Comparison of ENCODE assay signal across 8 cellular contexts in genomic region chr17:59853168-59853918, GRCh38. TPM values are rescaled to one million over a fixed set of nuclear protein-coding genes. Genes with fewer than 3 reads are reported as not detected.
DNase-seq lines count a peak whose midpoint lies in the region; ATAC-seq and TF ChIP-seq lines count a peak whose summit lies in the region.

No MANE protein-coding gene starts in this region.

- no peak overlapping the region for H3K4me3 ChIP-seq in Loucy (ENCODE audit: low read length, poor library complexity, severe bottlenecking)
- no peak overlapping the region for H3K4me3 ChIP-seq in effector memory CD4-positive, alpha-beta T cell (ENCODE audit: insufficient read depth, low read depth, low read length, poor library complexity, severe bottlenecking)

- H3K9me3 Mint-ChIP-seq in natural killer cell = no peaks in the 10 kb centered on the region

- no peak overlapping the region for H3K4me3 Mint-ChIP-seq in natural killer cell

- no peak overlapping the region for H3K27ac Mint-ChIP-seq in natural killer cell

- H2AFZ ChIP-seq in Loucy (ENCODE audit: low read length) = peak overlapping the region; percentile 38; the same call in 1 of the 2 replicates

- DNase-seq in GM13977 (ENCODE audit: low spot score) (no peak), natural killer cell (no peak), midbrain (lab: John Stamatoyannopoulos, UW) (no peak), COLO829 (ENCODE audit: low spot score) (no peak)
- peak; percentile 26 to 49 (median 49) for DNase-seq in effector memory CD4-positive, alpha-beta T cell

- H3K9me3 ChIP-seq in Loucy (ENCODE audit: insufficient read depth, low read depth, low read length) = no peaks in the 10 kb centered on the region
- no peaks in the 10 kb centered on the region for H3K9me3 ChIP-seq in effector memory CD4-positive, alpha-beta T cell (ENCODE audit: control insufficient read depth, low read length)

- no peaks in the 10 kb centered on the region; the same call in 1 of the 2 replicates for H3F3A ChIP-seq in Loucy (ENCODE audit: low read depth)

- no peaks in the 10 kb centered on the region for H3K9me2 ChIP-seq in Loucy (replicated peaks; ENCODE audit: low read depth, low read length)

- peaks cover 5% of the 10 kb centered on the region for H3K4me1 ChIP-seq in Loucy (ENCODE audit: insufficient read depth, low read length, poor library complexity, severe bottlenecking)
- H3K4me1 ChIP-seq in effector memory CD4-positive, alpha-beta T cell (ENCODE audit: control insufficient read depth, insufficient read depth, low read length, poor library complexity, severe bottlenecking) = peaks cover 10% of the 10 kb centered on the region

- H3K27ac ChIP-seq in effector memory CD4-positive, alpha-beta T cell (ENCODE audit: insufficient read depth, low read length, poor library complexity, severe bottlenecking) = no peak overlapping the region

- no peaks in the 10 kb centered on the region for H4K20me1 ChIP-seq in Loucy (ENCODE audit: insufficient read depth, low read length, poor library complexity, severe bottlenecking)

- ATAC-seq in activated CD4-positive, CD25-positive, alpha-beta regulatory T cell treated with anti-CD3 and anti-CD28 coated beads, Interleukin-2, amount 50 U/mL, for 24 hours = peak; percentile 92 to 94
- ATAC-seq in natural killer cell (peak in 2 of 3 donors; percentile 50 to 62), HG02642 (IDR thresholded peaks at IDR 0.05; ENCODE audit: poor library complexity, unreplicated experiment) (no peak)

- no peak overlapping the region for H3K4me2 ChIP-seq in Loucy (ENCODE audit: low read depth, low read length, poor library complexity, severe bottlenecking)

- H3K27me3 ChIP-seq in Loucy (ENCODE audit: insufficient read depth, low read length, poor library complexity, severe bottlenecking) = no peaks in the 10 kb centered on the region
- H3K27me3 ChIP-seq in effector memory CD4-positive, alpha-beta T cell (replicated peaks; ENCODE audit: control insufficient read depth, insufficient read depth, low read length, poor library complexity, severe bottlenecking) = no peaks in the 10 kb centered on the region

- in situ Hi-C loops in GM13977 (cut with MboI; ENCODE audit: low pct_unique_long_range_greater_than_20kb, low sequenced_read_pairs, unreplicated experiment) = no loop called here

- peaks cover 7 to 10% of the 10 kb centered on the region in 2 donors for H3K4me1 Mint-ChIP-seq in natural killer cell

- H3K36me3 ChIP-seq in Loucy (ENCODE audit: insufficient read depth, low read length) = no peaks in the 10 kb centered on the region
- H3K36me3 ChIP-seq in effector memory CD4-positive, alpha-beta T cell (ENCODE audit: control insufficient read depth, insufficient read depth, low read length) = no peaks in the 10 kb centered on the region

- no peaks in the 10 kb centered on the region for H3K36me3 Mint-ChIP-seq in natural killer cell

- intact Hi-C loops in natural killer cell (cut with micrococcal nuclease) = no loop called here

- H3K9ac ChIP-seq in Loucy (ENCODE audit: low read depth, low read length, poor library complexity, severe bottlenecking) = no peak overlapping the region

- H3K79me2 ChIP-seq in Loucy (ENCODE audit: insufficient read depth, low read length) = no peaks in the 10 kb centered on the region

- TF ChIP-seq CTCF in GM13977 (IDR thresholded peaks at IDR 0.05; ENCODE audit: extremely low read depth, insufficient read depth, missing control alignments) (peak; percentile 46), Loucy (conservative IDR thresholded peaks at IDR 0.05; ENCODE audit: low read length) (peak; percentile 66), natural killer cell (IDR thresholded peaks at IDR 0.05) (no peak)

- no peaks in the 10 kb centered on the region for H3K27me3 Mint-ChIP-seq in natural killer cell (ENCODE audit: low read depth in 2 of 2)

RNA-seq across cellular contexts. Expression of gene TUBD1, which starts 39.4 kb away (rescaled TPM):
- 1 to 10 TPM; 8.4 to 9.0 (median 8.4) TPM for total RNA-seq in natural killer cell

RNA-seq across cellular contexts. Expression of gene RPS6KB1, which starts 39.6 kb away (rescaled TPM):
- total RNA-seq in natural killer cell = 10 to 100 TPM; 70.6 to 85.0 (median 78.2) TPM

Comparison
In these comparisons a context has a peak if more than half of its experiments do, and no peak if none do; other contexts are left out.
1. DNase-seq: peak in effector memory CD4-positive, alpha-beta T cell (3 of 3); none in GM13977 (single experiment), natural killer cell (single experiment), midbrain (single experiment) and COLO829 (single experiment).